Comparison of ENCODE assay signal across 8 cellular contexts in the genomic region with DNA sequence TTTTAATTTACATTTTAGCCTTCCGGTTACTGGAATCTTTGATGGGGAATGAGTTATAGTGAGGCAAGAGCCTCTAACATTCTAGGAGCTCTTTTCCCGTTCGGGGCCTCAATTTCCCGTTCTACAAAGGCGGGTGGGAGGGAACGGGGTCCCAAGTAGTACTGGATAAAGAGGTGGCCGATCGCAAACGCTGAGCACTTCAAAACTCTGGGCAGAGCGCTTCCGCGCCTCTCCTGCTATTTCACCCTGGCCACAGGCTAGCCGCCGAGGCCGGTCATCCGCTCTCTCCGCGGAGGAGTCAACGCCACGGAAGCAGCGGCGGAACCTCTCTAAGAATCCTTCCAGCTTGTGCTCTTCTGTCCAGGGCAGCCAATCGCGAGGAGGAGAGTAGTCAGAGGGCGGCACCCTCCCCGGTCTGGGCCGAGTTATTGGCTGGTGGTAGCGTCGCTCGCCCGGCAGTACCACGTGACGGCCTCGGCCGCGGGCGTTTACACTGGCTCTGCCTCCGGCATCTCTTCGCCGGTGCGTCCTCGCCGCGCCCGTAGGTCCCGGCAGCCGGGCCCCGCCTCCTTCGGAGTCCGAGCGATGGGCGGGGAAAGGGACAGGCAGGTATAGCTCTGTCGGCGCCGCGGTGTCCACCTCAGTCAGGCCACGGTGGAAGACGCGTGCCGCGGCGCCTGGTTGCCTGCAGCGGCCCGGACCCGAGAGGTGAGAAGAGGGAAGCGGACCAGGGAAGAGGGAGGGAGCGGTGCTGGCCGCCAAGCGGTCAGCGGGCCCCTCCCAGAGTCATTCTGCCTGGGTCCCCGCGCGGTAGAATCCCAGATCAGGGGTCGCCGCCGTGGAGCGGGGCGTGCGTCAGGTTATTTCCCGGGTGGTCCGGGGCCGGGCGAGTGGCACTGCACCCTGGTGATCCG. TPM values are rescaled to one million over a fixed set of nuclear protein-coding genes. Genes with fewer than 3 reads are reported as not detected.
DNase-seq lines count a peak whose midpoint lies in the region; ATAC-seq and TF ChIP-seq lines count a peak whose summit lies in the region.

A gene (plus strand): TSS at position 487 of the 914 bp plus-strand sequence. CDS start 16,895 bp downstream, outside the sequence.

- H3K9me3 ChIP-seq in osteoblast (ENCODE audit: low read depth, low read length) = no peaks in the 10 kb centered on the region
- no peaks in the 10 kb centered on the region for H3K9me3 ChIP-seq in thoracic aorta

- no peak for TF ChIP-seq CTCF in osteoblast (IDR thresholded peaks at IDR 0.05; ENCODE audit: extremely low read depth, low read depth, low read length)
- peak; percentile 17 for TF ChIP-seq CTCF in thoracic aorta (IDR thresholded peaks at IDR 0.05)

- peak; percentile 90 for DNase-seq in NCI-H1092 (lab: John Stamatoyannopoulos, UW)
- DNase-seq in glomerular visceral epithelial cell (ENCODE audit: extremely low spot score) = peak; percentile 98
- DNase-seq in osteoblast (ENCODE audit: insufficient read length, low spot score, missing footprints) = peak; percentile 97
- peak; percentile 96 for DNase-seq in thoracic aorta (ENCODE audit: low spot score)

- no peaks in the 10 kb centered on the region for H3K9me3 Mint-ChIP-seq in activated naive CD8-positive, alpha-beta T cell (ENCODE audit: low read depth)

- H3K27me3 ChIP-seq in osteoblast (ENCODE audit: insufficient read depth, low read length) (no peaks in the 10 kb centered on the region), thoracic aorta (replicated peaks; ENCODE audit: insufficient read depth) (no peaks in the 10 kb centered on the region)

- H3K36me3 Mint-ChIP-seq in activated naive CD8-positive, alpha-beta T cell = peaks cover 3% of the 10 kb centered on the region

- peak within 1 kb of the TSS; percentile 89 for H3K4me3 Mint-ChIP-seq in activated naive CD8-positive, alpha-beta T cell

- no peaks in the 10 kb centered on the region for H4K20me1 ChIP-seq in osteoblast (ENCODE audit: insufficient read depth, low read length)

- H3K4me1 ChIP-seq in osteoblast (ENCODE audit: insufficient read depth, low read length) (peaks cover 14% of the 10 kb centered on the region), thoracic aorta (ENCODE audit: control insufficient read depth in 1 of 2, low read depth in 2 of 2) (peaks cover 6 to 16% of the 10 kb centered on the region in 2 donors)

- peaks cover 12% of the 10 kb centered on the region for H3K79me2 ChIP-seq in osteoblast (ENCODE audit: insufficient read depth, low read length)

- H3K4me3 ChIP-seq in GM08714 (ENCODE audit: low read length) = peak within 1 kb of the TSS; percentile 76
- peak within 1 kb of the TSS; percentile 87 for H3K4me3 ChIP-seq in osteoblast (ENCODE audit: insufficient read depth, low read length)
- H3K4me3 ChIP-seq in thoracic aorta = peak within 1 kb of the TSS; percentile 98

- H3K27me3 Mint-ChIP-seq in activated naive CD8-positive, alpha-beta T cell = no peaks in the 10 kb centered on the region

- peaks cover 34% of the 10 kb centered on the region for H3K4me1 Mint-ChIP-seq in activated naive CD8-positive, alpha-beta T cell (ENCODE audit: low read depth)

- H3K27ac ChIP-seq in osteoblast (ENCODE audit: low read depth, low read length) = peak within 1 kb of the TSS; percentile 90
- H3K27ac ChIP-seq in thoracic aorta = peak within 1 kb of the TSS; percentile 80 to 92

- peak within 1 kb of the TSS; percentile 87 for H2AFZ ChIP-seq in osteoblast (ENCODE audit: low read length)

- H3K36me3 ChIP-seq in osteoblast (ENCODE audit: insufficient read depth, low read length) = no peaks in the 10 kb centered on the region
- no peaks in the 10 kb centered on the region for H3K36me3 ChIP-seq in thoracic aorta

- peak within 1 kb of the TSS; percentile 92 for H3K4me2 ChIP-seq in osteoblast (ENCODE audit: insufficient read depth, low read length)

- H3K27ac Mint-ChIP-seq in activated naive CD8-positive, alpha-beta T cell = peak within 1 kb of the TSS; percentile 96

- ATAC-seq in HG02588 (IDR thresholded peaks at IDR 0.05; ENCODE audit: unreplicated experiment) (peak; percentile 99), SK-N-SH treated with all-trans-retinoic acid at 6 μM for 48 hours (peak; percentile 98), thoracic aorta (ENCODE audit: insufficient number of reproducible peaks, low FRiP score, low read depth) (peak; percentile 95)

TF ChIP-seq in SK-N-SH treated with all-trans-retinoic acid at 6 μM for 48 hours, 23 proteins besides CTCF, POLR2A, EP300 and RAD21 (continues in another document):
- no peak for TF ChIP-seq TOX (CRISPR knock-in tag; IDR thresholded peaks at IDR 0.05; ENCODE audit: borderline replicate concordance)
- TF ChIP-seq ESRRG (CRISPR knock-in tag; IDR thresholded peaks at IDR 0.05) = no peak
- TF ChIP-seq, protein P1, sequence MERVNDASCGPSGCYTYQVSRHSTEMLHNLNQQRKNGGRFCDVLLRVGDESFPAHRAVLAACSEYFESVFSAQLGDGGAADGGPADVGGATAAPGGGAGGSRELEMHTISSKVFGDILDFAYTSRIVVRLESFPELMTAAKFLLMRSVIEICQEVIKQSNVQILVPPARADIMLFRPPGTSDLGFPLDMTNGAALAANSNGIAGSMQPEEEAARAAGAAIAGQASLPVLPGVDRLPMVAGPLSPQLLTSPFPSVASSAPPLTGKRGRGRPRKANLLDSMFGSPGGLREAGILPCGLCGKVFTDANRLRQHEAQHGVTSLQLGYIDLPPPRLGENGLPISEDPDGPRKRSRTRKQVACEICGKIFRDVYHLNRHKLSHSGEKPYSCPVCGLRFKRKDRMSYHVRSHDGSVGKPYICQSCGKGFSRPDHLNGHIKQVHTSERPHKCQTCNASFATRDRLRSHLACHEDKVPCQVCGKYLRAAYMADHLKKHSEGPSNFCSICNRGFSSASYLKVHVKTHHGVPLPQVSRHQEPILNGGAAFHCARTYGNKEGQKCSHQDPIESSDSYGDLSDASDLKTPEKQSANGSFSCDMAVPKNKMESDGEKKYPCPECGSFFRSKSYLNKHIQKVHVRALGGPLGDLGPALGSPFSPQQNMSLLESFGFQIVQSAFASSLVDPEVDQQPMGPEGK (CRISPR knock-in tag; IDR thresholded peaks at IDR 0.05; ENCODE audit: borderline replicate concordance) = no peak
- no peak for TF ChIP-seq ZNF565 (CRISPR knock-in tag; conservative IDR thresholded peaks at IDR 0.05; ENCODE audit: low read depth)
- TF ChIP-seq GLIS3 (CRISPR knock-in tag; IDR thresholded peaks at IDR 0.05) = no peak
- TF ChIP-seq ZNF8 (CRISPR knock-in tag; IDR thresholded peaks at IDR 0.05) = no peak
- no peak for TF ChIP-seq ARNTL (CRISPR knock-in tag; IDR thresholded peaks at IDR 0.05; ENCODE audit: borderline replicate concordance, low read depth)
- no peak for TF ChIP-seq ISL1 (CRISPR knock-in tag; IDR thresholded peaks at IDR 0.05)
- no peak for TF ChIP-seq TCF4 (CRISPR knock-in tag; IDR thresholded peaks at IDR 0.05; ENCODE audit: borderline replicate concordance)
- TF ChIP-seq, protein P2, sequence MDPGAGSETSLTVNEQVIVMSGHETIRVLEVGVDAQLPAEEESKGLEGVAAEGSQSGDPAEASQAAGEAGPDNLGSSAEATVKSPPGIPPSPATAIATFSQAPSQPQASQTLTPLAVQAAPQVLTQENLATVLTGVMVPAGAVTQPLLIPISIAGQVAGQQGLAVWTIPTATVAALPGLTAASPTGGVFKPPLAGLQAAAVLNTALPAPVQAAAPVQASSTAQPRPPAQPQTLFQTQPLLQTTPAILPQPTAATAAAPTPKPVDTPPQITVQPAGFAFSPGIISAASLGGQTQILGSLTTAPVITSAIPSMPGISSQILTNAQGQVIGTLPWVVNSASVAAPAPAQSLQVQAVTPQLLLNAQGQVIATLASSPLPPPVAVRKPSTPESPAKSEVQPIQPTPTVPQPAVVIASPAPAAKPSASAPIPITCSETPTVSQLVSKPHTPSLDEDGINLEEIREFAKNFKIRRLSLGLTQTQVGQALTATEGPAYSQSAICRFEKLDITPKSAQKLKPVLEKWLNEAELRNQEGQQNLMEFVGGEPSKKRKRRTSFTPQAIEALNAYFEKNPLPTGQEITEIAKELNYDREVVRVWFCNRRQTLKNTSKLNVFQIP (CRISPR knock-in tag; IDR thresholded peaks at IDR 0.05; ENCODE audit: borderline replicate concordance, low read depth) = no peak
- TF ChIP-seq, protein P3, sequence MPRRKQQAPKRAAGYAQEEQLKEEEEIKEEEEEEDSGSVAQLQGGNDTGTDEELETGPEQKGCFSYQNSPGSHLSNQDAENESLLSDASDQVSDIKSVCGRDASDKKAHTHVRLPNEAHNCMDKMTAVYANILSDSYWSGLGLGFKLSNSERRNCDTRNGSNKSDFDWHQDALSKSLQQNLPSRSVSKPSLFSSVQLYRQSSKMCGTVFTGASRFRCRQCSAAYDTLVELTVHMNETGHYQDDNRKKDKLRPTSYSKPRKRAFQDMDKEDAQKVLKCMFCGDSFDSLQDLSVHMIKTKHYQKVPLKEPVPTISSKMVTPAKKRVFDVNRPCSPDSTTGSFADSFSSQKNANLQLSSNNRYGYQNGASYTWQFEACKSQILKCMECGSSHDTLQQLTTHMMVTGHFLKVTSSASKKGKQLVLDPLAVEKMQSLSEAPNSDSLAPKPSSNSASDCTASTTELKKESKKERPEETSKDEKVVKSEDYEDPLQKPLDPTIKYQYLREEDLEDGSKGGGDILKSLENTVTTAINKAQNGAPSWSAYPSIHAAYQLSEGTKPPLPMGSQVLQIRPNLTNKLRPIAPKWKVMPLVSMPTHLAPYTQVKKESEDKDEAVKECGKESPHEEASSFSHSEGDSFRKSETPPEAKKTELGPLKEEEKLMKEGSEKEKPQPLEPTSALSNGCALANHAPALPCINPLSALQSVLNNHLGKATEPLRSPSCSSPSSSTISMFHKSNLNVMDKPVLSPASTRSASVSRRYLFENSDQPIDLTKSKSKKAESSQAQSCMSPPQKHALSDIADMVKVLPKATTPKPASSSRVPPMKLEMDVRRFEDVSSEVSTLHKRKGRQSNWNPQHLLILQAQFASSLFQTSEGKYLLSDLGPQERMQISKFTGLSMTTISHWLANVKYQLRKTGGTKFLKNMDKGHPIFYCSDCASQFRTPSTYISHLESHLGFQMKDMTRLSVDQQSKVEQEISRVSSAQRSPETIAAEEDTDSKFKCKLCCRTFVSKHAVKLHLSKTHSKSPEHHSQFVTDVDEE (CRISPR knock-in tag; IDR thresholded peaks at IDR 0.05) = no peak
- TF ChIP-seq ZC3H10 (CRISPR knock-in tag; IDR thresholded peaks at IDR 0.05) = no peak
- no peak for TF ChIP-seq ZFP30 (CRISPR knock-in tag; IDR thresholded peaks at IDR 0.05)
- TF ChIP-seq RARB (CRISPR knock-in tag; IDR thresholded peaks at IDR 0.05) = no peak

RNA-seq across cellular contexts. Expression of the gene that starts here (rescaled TPM):
- 22.1 and 22.7 TPM in 2 replicates for total RNA-seq in osteoblast
- 10 to 100 TPM; 16.9 to 32.0 TPM for total RNA-seq in thoracic aorta

Comparison
In these comparisons a context has a peak if more than half of its experiments do, and no peak if none do; other contexts are left out.
1. Peak in every context shown above with its lines: DNase-seq, ATAC-seq, H3K4me3 ChIP-seq and H3K27ac ChIP-seq.